Comparison of ENCODE assay signal across 24 cellular contexts in genomic region chr11:116488836-116489389, GRCh38.
A peak's percentile ranks its signal among the peaks of the same experiment; 100 is the strongest.
DNase-seq lines count a peak whose midpoint lies in the region; ATAC-seq and TF ChIP-seq lines count a peak whose summit lies in the region.
"Had no signal": no experiment of that assay in that cellular context is flagged by ENCODE, and none has a peak within 500 bp of the region (broad histone marks: within the 10 kb centered on the region; RNA-seq: fewer than 3 reads in every experiment).

No MANE protein-coding gene starts in this region.

- in situ Hi-C loops in G401 (cut with HindIII; ENCODE audit: low sequenced_read_pairs), result no loop called here

- TF ChIP-seq CTCF in SK-N-SH (IDR thresholded peaks at IDR 0.05), result no peak

- H4K20me1 ChIP-seq in SK-N-SH (ENCODE audit: insufficient read depth), result no peaks in the 10 kb centered on the region
- H4K20me1 ChIP-seq: BLaER1 had no signal

- H3K79me2 ChIP-seq in SK-N-SH (ENCODE audit: insufficient read depth), result no peaks in the 10 kb centered on the region

- no peaks in the 10 kb centered on the region for H3K9me3 ChIP-seq in SK-N-SH
- H3K9me3 ChIP-seq: A549, BE2C, BLaER1 had no signal

- H3F3A ChIP-seq in SK-N-SH (replicated peaks; ENCODE audit: insufficient read depth), result no peaks in the 10 kb centered on the region

- peaks cover 6% of the 10 kb centered on the region; the same call in 1 of the 2 replicates for H3K27me3 ChIP-seq in SK-N-SH (ENCODE audit: insufficient read depth)
- H3K27me3 ChIP-seq in H7 (ENCODE audit: control insufficient read depth, insufficient read depth, low read length), result peaks cover 2% of the 10 kb centered on the region
- H3K27me3 ChIP-seq: BE2C, BLaER1 had no signal

- DNase-seq in SK-N-SH, result no peak
- DNase-seq in G401 (ENCODE audit: low spot score), result peak; percentile 27
- DNase-seq in cerebellum (ENCODE audit: low spot score), result peak; percentile 19
- DNase-seq in mesenteric fat pad (ENCODE audit: low spot score), result peak; percentile 86
- DNase-seq in H7, result no peak
- no peak for DNase-seq in central memory CD4-positive, alpha-beta T cell
- DNase-seq: BE2C; C1 segment of cervical spinal cord; CD4-positive, alpha-beta memory T cell; CD4-positive, CD25-positive, alpha-beta regulatory T cell; CD8-positive, alpha-beta memory T cell; COR-L47; DMS 273 treated with DMSO at 0.1 percent for 48 hours; DMS153; DMS53; DMS79; DND-41; EL; GF-D8 had no signal

- no peak overlapping the region for H3K4me2 ChIP-seq in SK-N-SH
- H3K4me2 ChIP-seq: A549, BLaER1 had no signal

- no peaks in the 10 kb centered on the region for H3K9me2 ChIP-seq in SK-N-SH

- TF ChIP-seq RAD21 in SK-N-SH (IDR thresholded peaks at IDR 0.05; ENCODE audit: low read length), result no peak

- CTCF ChIA-PET in SK-N-SH (lab: Yijun Ruan, JAX), result interaction anchor here (1.0 to 1.4 kb wide), 2 partner anchors 10 to 244 kb away, joined by 3 read pairs; no protein-coding TSS in a partner anchor

- no peak overlapping the region for H2AFZ ChIP-seq in SK-N-SH (ENCODE audit: low read depth)

- peak overlapping the region in 1 of 2 experiments; percentile 23; a peak in 1 of 4 replicates for H3K27ac ChIP-seq in SK-N-SH (ENCODE audit: low read depth in 2 of 2, low read length in 1 of 2)
- H3K27ac ChIP-seq: 22Rv1, A549, BLaER1 had no signal

- no peak for ATAC-seq in SK-N-SH treated with all-trans-retinoic acid at 6 μM for 48 hours
- ATAC-seq in activated CD4-positive, CD25-positive, alpha-beta regulatory T cell treated with anti-CD3 and anti-CD28 coated beads, Interleukin-2, amount 50 U/mL, for 24 hours, result no peak
- ATAC-seq: A549 had no signal

- H3K36me3 ChIP-seq in SK-N-SH (replicated peaks in 1 of 2; ENCODE audit: control insufficient read depth in 1 of 2, insufficient read depth in 2 of 2, low read length in 1 of 2) (no peaks in the 10 kb centered on the region), H7 (replicated peaks; ENCODE audit: control insufficient read depth, insufficient read depth, low read length) (no peaks in the 10 kb centered on the region)
- H3K36me3 ChIP-seq: BE2C, BLaER1 had no signal

- TF ChIP-seq EP300 in SK-N-SH (IDR thresholded peaks at IDR 0.05; ENCODE audit: borderline replicate concordance in 1 of 2, low read depth in 1 of 2, low read length in 1 of 2), result no peak

- no peak overlapping the region for H3K9ac ChIP-seq in SK-N-SH
- H3K9ac ChIP-seq: BLaER1 had no signal

- peaks cover 0 to 15% of the 10 kb centered on the region in 2 experiments; a peak in 1 of 4 replicates for H3K4me1 ChIP-seq in SK-N-SH (ENCODE audit: control insufficient read depth in 1 of 2, insufficient read depth in 2 of 2, low read depth in 1 of 2, low read length in 1 of 2)
- H3K4me1 ChIP-seq: A549, BLaER1 had no signal

- POLR2A ChIA-PET in SK-N-SH (lab: Yijun Ruan, JAX), result interaction anchor here (1.5 kb wide), 1 partner anchor 10 kb away, joined by 4 read pairs; no protein-coding TSS in a partner anchor

- H3K4me3 ChIP-seq in SK-N-SH (ENCODE audit: low read depth in 2 of 2, low read length in 1 of 2) (no peak overlapping the region), H7 (ENCODE audit: insufficient read depth, low read depth, low read length) (no peak overlapping the region)
- H3K4me3 ChIP-seq: A549, BLaER1 had no signal

- WGBS in SK-N-SH (ENCODE audit: low lambda C conversion rate), result 36% methylated on average over 11 of the region's 11 CpGs

TF ChIP-seq in SK-N-SH, 30 proteins besides CTCF, POLR2A, EP300 and RAD21:
- peak; percentile 37; the same call in 1 of the 2 replicates for TF ChIP-seq GATA2 (CRISPR knock-in tag; IDR thresholded peaks at IDR 0.05)
- no peak for TF ChIP-seq MEF2A (IDR thresholded peaks at IDR 0.05; ENCODE audit: borderline replicate concordance, low read depth)
- TF ChIP-seq USF1 (IDR thresholded peaks at IDR 0.05; ENCODE audit: borderline replicate concordance, low read depth), result no peak
- TF ChIP-seq MAX (IDR thresholded peaks at IDR 0.05; ENCODE audit: low read depth), result no peak
- TF ChIP-seq TCF12 (IDR thresholded peaks at IDR 0.05), result no peak
- TF ChIP-seq SMC3 (IDR thresholded peaks at IDR 0.05; ENCODE audit: low read depth, low read length), result no peak

TF ChIP-seq in SK-N-SH treated with all-trans-retinoic acid at 6 μM for 48 hours, 23 proteins besides CTCF, POLR2A, EP300 and RAD21:
- TF ChIP-seq SNAI2 (CRISPR knock-in tag; IDR thresholded peaks at IDR 0.05), result no peak
- TF ChIP-seq ESRRG (CRISPR knock-in tag; IDR thresholded peaks at IDR 0.05), result no peak
- TF ChIP-seq PATZ1 (CRISPR knock-in tag; IDR thresholded peaks at IDR 0.05; ENCODE audit: borderline replicate concordance), result no peak
- TF ChIP-seq ZNF8 (CRISPR knock-in tag; IDR thresholded peaks at IDR 0.05), result no peak
- no peak for TF ChIP-seq ZNF70 (CRISPR knock-in tag; IDR thresholded peaks at IDR 0.05)
- TF ChIP-seq RARB (CRISPR knock-in tag; IDR thresholded peaks at IDR 0.05), result no peak
- TF ChIP-seq PPARA (CRISPR knock-in tag; IDR thresholded peaks at IDR 0.05; ENCODE audit: borderline replicate concordance), result no peak
- no peak for TF ChIP-seq CSDC2 (CRISPR knock-in tag; IDR thresholded peaks at IDR 0.05)
- no peak for TF ChIP-seq GLIS3 (CRISPR knock-in tag; IDR thresholded peaks at IDR 0.05)
- no peak for TF ChIP-seq ARNTL (CRISPR knock-in tag; IDR thresholded peaks at IDR 0.05; ENCODE audit: borderline replicate concordance, low read depth)

Comparison
In these comparisons a context has a peak if more than half of its experiments do, and no peak if none do; other contexts are left out.
1. DNase-seq: peak in G401 (single experiment), cerebellum (single experiment) and mesenteric fat pad (single experiment); none in SK-N-SH (single experiment), H7 (single experiment) and central memory CD4-positive, alpha-beta T cell (single experiment).